ENCODE assay signal across 1 cellular context in the genomic region with DNA sequence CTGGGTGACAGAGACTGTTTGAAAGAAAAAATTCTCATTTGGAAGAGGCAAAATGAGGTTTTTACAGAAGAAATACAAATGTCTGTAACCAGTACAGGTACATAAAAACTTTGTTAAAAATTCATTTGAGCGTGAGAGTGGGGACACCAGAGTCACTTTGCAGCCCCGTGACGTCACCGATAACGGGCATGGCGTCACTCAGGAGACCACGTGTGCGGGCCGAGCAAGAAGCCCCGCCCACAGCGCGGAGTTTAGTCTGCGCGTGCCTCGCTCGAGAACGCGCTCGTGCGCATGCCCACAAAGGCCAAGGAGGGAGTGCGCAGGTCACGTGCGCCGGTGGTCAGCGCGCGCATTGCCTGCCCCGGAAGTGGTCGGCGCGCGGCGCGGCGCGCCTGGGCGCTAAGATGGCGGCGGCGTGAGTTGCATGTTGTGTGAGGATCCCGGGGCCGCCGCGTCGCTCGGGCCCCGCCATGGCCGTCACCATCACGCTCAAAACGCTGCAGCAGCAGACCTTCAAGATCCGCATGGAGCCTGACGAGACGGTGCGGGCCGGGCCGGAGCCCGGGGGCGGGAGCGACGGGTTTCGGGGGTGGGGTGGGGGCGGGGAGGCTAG.
TF ChIP-seq lines count a peak whose summit lies in the region.

A gene (plus strand): TSS at position 384 of the 613 bp plus-strand sequence. CDS start 87 bp downstream, at position 471.

TF ChIP-seq in HepG2, 621 proteins besides CTCF, POLR2A, EP300 and RAD21 (continued from another document and continues in another):
- TF ChIP-seq REPIN1 (CRISPR knock-in tag; IDR thresholded peaks at IDR 0.05; ENCODE audit: borderline replicate concordance, low read depth), result peak; percentile 31; the same call in 1 of the 2 replicates
- TF ChIP-seq, protein P1, sequence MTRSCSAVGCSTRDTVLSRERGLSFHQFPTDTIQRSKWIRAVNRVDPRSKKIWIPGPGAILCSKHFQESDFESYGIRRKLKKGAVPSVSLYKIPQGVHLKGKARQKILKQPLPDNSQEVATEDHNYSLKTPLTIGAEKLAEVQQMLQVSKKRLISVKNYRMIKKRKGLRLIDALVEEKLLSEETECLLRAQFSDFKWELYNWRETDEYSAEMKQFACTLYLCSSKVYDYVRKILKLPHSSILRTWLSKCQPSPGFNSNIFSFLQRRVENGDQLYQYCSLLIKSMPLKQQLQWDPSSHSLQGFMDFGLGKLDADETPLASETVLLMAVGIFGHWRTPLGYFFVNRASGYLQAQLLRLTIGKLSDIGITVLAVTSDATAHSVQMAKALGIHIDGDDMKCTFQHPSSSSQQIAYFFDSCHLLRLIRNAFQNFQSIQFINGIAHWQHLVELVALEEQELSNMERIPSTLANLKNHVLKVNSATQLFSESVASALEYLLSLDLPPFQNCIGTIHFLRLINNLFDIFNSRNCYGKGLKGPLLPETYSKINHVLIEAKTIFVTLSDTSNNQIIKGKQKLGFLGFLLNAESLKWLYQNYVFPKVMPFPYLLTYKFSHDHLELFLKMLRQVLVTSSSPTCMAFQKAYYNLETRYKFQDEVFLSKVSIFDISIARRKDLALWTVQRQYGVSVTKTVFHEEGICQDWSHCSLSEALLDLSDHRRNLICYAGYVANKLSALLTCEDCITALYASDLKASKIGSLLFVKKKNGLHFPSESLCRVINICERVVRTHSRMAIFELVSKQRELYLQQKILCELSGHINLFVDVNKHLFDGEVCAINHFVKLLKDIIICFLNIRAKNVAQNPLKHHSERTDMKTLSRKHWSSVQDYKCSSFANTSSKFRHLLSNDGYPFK (CRISPR knock-in tag; IDR thresholded peaks at IDR 0.05; ENCODE audit: borderline replicate concordance), result peak; percentile 99
- TF ChIP-seq, protein P2, sequence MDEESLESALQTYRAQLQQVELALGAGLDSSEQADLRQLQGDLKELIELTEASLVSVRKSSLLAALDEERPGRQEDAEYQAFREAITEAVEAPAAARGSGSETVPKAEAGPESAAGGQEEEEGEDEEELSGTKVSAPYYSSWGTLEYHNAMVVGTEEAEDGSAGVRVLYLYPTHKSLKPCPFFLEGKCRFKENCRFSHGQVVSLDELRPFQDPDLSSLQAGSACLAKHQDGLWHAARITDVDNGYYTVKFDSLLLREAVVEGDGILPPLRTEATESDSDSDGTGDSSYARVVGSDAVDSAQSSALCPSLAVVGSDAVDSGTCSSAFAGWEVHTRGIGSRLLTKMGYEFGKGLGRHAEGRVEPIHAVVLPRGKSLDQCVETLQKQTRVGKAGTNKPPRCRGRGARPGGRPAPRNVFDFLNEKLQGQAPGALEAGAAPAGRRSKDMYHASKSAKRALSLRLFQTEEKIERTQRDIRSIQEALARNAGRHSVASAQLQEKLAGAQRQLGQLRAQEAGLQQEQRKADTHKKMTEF (CRISPR knock-in tag; IDR thresholded peaks at IDR 0.05), result peak; percentile 90
- TF ChIP-seq NFYC (CRISPR knock-in tag; IDR thresholded peaks at IDR 0.05), result peak; percentile 64; the same call in 1 of the 2 replicates
- TF ChIP-seq RXRB (CRISPR knock-in tag; IDR thresholded peaks at IDR 0.05; ENCODE audit: borderline replicate concordance), result peak; percentile 69
- TF ChIP-seq NCOA2 (CRISPR knock-in tag; IDR thresholded peaks at IDR 0.05), result peak; percentile 67; the same call in 1 of the 2 replicates
- peak; percentile 83 for TF ChIP-seq SRSF4 (IDR thresholded peaks at IDR 0.05; ENCODE audit: low read depth, low read length, poor library complexity, severe bottlenecking)
- peak; percentile 70 for TF ChIP-seq RFX5 (IDR thresholded peaks at IDR 0.05; ENCODE audit: low read depth, low read length)
- TF ChIP-seq RBAK (CRISPR knock-in tag; IDR thresholded peaks at IDR 0.05), result no peak
- TF ChIP-seq RFXAP (CRISPR knock-in tag; IDR thresholded peaks at IDR 0.05; ENCODE audit: borderline replicate concordance), result peak; percentile 74; the same call in 1 of the 2 replicates
- TF ChIP-seq SALL2 (CRISPR knock-in tag; IDR thresholded peaks at IDR 0.05), result peak; percentile 90
- TF ChIP-seq CHCHD3 (CRISPR knock-in tag; IDR thresholded peaks at IDR 0.05), result peak; percentile 86
- no peak; the same call in 1 of the 2 replicates for TF ChIP-seq ZNF343 (CRISPR knock-in tag; IDR thresholded peaks at IDR 0.05)
- TF ChIP-seq ARNT (IDR thresholded peaks at IDR 0.05), result no peak
- TF ChIP-seq, protein P3, sequence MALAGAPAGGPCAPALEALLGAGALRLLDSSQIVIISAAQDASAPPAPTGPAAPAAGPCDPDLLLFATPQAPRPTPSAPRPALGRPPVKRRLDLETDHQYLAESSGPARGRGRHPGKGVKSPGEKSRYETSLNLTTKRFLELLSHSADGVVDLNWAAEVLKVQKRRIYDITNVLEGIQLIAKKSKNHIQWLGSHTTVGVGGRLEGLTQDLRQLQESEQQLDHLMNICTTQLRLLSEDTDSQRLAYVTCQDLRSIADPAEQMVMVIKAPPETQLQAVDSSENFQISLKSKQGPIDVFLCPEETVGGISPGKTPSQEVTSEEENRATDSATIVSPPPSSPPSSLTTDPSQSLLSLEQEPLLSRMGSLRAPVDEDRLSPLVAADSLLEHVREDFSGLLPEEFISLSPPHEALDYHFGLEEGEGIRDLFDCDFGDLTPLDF (CRISPR knock-in tag; IDR thresholded peaks at IDR 0.05), result peak; percentile 99
- TF ChIP-seq, protein P4, sequence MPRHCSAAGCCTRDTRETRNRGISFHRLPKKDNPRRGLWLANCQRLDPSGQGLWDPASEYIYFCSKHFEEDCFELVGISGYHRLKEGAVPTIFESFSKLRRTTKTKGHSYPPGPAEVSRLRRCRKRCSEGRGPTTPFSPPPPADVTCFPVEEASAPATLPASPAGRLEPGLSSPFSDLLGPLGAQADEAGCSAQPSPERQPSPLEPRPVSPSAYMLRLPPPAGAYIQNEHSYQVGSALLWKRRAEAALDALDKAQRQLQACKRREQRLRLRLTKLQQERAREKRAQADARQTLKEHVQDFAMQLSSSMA (CRISPR knock-in tag; IDR thresholded peaks at IDR 0.05), result peak; percentile 98
- TF ChIP-seq TAF1 (CRISPR knock-in tag; IDR thresholded peaks at IDR 0.05), result peak; percentile 99
- no peak for TF ChIP-seq SAFB2 (CRISPR knock-in tag; IDR thresholded peaks at IDR 0.05; ENCODE audit: borderline replicate concordance, low read depth)
- TF ChIP-seq ZNF7 (CRISPR knock-in tag; IDR thresholded peaks at IDR 0.05), result no peak
- no peak for TF ChIP-seq ELF4 (CRISPR knock-in tag; IDR thresholded peaks at IDR 0.05; ENCODE audit: borderline replicate concordance)
- TF ChIP-seq, protein P5, sequence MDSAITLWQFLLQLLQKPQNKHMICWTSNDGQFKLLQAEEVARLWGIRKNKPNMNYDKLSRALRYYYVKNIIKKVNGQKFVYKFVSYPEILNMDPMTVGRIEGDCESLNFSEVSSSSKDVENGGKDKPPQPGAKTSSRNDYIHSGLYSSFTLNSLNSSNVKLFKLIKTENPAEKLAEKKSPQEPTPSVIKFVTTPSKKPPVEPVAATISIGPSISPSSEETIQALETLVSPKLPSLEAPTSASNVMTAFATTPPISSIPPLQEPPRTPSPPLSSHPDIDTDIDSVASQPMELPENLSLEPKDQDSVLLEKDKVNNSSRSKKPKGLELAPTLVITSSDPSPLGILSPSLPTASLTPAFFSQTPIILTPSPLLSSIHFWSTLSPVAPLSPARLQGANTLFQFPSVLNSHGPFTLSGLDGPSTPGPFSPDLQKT (CRISPR knock-in tag; IDR thresholded peaks at IDR 0.05; ENCODE audit: borderline replicate concordance), result peak; percentile 81; the same call in 1 of the 2 replicates
- TF ChIP-seq, protein P6, sequence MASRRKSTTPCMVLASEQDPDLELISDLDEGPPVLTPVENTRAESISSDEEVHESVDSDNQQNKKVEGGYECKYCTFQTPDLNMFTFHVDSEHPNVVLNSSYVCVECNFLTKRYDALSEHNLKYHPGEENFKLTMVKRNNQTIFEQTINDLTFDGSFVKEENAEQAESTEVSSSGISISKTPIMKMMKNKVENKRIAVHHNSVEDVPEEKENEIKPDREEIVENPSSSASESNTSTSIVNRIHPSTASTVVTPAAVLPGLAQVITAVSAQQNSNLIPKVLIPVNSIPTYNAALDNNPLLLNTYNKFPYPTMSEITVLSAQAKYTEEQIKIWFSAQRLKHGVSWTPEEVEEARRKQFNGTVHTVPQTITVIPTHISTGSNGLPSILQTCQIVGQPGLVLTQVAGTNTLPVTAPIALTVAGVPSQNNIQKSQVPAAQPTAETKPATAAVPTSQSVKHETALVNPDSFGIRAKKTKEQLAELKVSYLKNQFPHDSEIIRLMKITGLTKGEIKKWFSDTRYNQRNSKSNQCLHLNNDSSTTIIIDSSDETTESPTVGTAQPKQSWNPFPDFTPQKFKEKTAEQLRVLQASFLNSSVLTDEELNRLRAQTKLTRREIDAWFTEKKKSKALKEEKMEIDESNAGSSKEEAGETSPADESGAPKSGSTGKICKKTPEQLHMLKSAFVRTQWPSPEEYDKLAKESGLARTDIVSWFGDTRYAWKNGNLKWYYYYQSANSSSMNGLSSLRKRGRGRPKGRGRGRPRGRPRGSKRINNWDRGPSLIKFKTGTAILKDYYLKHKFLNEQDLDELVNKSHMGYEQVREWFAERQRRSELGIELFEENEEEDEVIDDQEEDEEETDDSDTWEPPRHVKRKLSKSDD (CRISPR knock-in tag; IDR thresholded peaks at IDR 0.05; ENCODE audit: low read depth), result peak; percentile 98
- TF ChIP-seq PHF20 (CRISPR knock-in tag; IDR thresholded peaks at IDR 0.05), result peak; percentile 90
- peak; percentile 73; the same call in 1 of the 2 replicates for TF ChIP-seq ZFX (CRISPR knock-in tag; IDR thresholded peaks at IDR 0.05; ENCODE audit: low read depth)
- TF ChIP-seq, protein P7, sequence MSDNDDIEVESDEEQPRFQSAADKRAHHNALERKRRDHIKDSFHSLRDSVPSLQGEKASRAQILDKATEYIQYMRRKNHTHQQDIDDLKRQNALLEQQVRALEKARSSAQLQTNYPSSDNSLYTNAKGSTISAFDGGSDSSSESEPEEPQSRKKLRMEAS (IDR thresholded peaks at IDR 0.05), result peak; percentile 96
- TF ChIP-seq, protein P8, sequence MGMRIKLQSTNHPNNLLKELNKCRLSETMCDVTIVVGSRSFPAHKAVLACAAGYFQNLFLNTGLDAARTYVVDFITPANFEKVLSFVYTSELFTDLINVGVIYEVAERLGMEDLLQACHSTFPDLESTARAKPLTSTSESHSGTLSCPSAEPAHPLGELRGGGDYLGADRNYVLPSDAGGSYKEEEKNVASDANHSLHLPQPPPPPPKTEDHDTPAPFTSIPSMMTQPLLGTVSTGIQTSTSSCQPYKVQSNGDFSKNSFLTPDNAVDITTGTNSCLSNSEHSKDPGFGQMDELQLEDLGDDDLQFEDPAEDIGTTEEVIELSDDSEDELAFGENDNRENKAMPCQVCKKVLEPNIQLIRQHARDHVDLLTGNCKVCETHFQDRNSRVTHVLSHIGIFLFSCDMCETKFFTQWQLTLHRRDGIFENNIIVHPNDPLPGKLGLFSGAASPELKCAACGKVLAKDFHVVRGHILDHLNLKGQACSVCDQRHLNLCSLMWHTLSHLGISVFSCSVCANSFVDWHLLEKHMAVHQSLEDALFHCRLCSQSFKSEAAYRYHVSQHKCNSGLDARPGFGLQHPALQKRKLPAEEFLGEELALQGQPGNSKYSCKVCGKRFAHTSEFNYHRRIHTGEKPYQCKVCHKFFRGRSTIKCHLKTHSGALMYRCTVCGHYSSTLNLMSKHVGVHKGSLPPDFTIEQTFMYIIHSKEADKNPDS (CRISPR knock-in tag; IDR thresholded peaks at IDR 0.05), result no peak
- TF ChIP-seq BCL6 (CRISPR knock-in tag; IDR thresholded peaks at IDR 0.05), result no peak; the same call in none of the 2 replicates
- TF ChIP-seq, protein P9, sequence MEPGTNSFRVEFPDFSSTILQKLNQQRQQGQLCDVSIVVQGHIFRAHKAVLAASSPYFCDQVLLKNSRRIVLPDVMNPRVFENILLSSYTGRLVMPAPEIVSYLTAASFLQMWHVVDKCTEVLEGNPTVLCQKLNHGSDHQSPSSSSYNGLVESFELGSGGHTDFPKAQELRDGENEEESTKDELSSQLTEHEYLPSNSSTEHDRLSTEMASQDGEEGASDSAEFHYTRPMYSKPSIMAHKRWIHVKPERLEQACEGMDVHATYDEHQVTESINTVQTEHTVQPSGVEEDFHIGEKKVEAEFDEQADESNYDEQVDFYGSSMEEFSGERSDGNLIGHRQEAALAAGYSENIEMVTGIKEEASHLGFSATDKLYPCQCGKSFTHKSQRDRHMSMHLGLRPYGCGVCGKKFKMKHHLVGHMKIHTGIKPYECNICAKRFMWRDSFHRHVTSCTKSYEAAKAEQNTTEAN (CRISPR knock-in tag; conservative IDR thresholded peaks at IDR 0.05), result peak; percentile 78
- TF ChIP-seq, protein P10, sequence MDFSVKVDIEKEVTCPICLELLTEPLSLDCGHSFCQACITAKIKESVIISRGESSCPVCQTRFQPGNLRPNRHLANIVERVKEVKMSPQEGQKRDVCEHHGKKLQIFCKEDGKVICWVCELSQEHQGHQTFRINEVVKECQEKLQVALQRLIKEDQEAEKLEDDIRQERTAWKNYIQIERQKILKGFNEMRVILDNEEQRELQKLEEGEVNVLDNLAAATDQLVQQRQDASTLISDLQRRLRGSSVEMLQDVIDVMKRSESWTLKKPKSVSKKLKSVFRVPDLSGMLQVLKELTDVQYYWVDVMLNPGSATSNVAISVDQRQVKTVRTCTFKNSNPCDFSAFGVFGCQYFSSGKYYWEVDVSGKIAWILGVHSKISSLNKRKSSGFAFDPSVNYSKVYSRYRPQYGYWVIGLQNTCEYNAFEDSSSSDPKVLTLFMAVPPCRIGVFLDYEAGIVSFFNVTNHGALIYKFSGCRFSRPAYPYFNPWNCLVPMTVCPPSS (IDR thresholded peaks at IDR 0.05), result no peak
- no peak for TF ChIP-seq ADNP (CRISPR knock-in tag; IDR thresholded peaks at IDR 0.05)
- TF ChIP-seq ZNF879 (CRISPR knock-in tag; IDR thresholded peaks at IDR 0.05), result peak; percentile 38; the same call in 1 of the 2 replicates
- TF ChIP-seq GABPB1 (CRISPR knock-in tag; IDR thresholded peaks at IDR 0.05), result peak; percentile 99
- no peak for TF ChIP-seq CENPX (CRISPR knock-in tag; IDR thresholded peaks at IDR 0.05)
- TF ChIP-seq, protein P11, sequence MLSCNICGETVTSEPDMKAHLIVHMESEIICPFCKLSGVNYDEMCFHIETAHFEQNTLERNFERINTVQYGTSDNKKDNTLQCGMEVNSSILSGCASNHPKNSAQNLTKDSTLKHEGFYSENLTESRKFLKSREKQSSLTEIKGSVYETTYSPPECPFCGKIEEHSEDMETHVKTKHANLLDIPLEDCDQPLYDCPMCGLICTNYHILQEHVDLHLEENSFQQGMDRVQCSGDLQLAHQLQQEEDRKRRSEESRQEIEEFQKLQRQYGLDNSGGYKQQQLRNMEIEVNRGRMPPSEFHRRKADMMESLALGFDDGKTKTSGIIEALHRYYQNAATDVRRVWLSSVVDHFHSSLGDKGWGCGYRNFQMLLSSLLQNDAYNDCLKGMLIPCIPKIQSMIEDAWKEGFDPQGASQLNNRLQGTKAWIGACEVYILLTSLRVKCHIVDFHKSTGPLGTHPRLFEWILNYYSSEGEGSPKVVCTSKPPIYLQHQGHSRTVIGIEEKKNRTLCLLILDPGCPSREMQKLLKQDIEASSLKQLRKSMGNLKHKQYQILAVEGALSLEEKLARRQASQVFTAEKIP (CRISPR knock-in tag; IDR thresholded peaks at IDR 0.05; ENCODE audit: borderline replicate concordance), result no peak
- TF ChIP-seq, protein P12, sequence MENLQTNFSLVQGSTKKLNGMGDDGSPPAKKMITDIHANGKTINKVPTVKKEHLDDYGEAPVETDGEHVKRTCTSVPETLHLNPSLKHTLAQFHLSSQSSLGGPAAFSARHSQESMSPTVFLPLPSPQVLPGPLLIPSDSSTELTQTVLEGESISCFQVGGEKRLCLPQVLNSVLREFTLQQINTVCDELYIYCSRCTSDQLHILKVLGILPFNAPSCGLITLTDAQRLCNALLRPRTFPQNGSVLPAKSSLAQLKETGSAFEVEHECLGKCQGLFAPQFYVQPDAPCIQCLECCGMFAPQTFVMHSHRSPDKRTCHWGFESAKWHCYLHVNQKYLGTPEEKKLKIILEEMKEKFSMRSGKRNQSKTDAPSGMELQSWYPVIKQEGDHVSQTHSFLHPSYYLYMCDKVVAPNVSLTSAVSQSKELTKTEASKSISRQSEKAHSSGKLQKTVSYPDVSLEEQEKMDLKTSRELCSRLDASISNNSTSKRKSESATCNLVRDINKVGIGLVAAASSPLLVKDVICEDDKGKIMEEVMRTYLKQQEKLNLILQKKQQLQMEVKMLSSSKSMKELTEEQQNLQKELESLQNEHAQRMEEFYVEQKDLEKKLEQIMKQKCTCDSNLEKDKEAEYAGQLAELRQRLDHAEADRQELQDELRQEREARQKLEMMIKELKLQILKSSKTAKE (CRISPR knock-in tag; IDR thresholded peaks at IDR 0.05; ENCODE audit: borderline replicate concordance), result no peak
